ENCODE assay signal across 27 cellular contexts in the genomic region with DNA sequence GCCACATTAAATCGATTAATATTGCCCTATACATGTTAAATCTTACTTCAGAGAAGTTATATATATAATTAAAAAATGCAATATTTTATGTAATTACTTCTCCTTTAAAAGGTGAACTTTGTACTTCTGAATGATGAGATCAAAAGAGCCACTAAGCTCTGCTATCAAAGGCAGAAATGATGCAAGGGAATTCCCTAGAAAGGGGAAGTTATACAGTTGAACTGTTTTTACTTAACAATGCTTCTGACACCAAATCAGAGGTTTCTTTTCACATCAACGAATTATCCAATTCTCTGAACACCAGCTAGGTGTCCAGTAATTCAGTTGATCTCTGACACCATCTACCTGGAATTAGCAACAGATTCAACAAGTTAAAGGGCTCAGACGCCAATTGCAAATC.
"Had no signal": no experiment of that assay in that cellular context is flagged by ENCODE, and none has a peak within 500 bp of the region (broad histone marks: within the 10 kb centered on the region; RNA-seq: fewer than 3 reads in every experiment).

No MANE protein-coding gene starts in this region.

- H3K36me3 ChIP-seq: adrenal gland, neutrophil, ovary, prostate gland, spleen, upper lobe of left lung had no signal

- H3K27ac ChIP-seq: adrenal gland, neutrophil, ovary, prostate gland, spleen, upper lobe of left lung had no signal

- H3K4me3 ChIP-seq: adrenal gland, lung, ovary, prostate gland, spleen, upper lobe of left lung had no signal

- FAIRE-seq: astrocyte had no signal

- H3K9me3 ChIP-seq: adrenal gland, neutrophil, ovary, prostate gland, spleen, upper lobe of left lung had no signal

- DNase-seq: activated B cell treated with CpG ODN at 0.5 μM for 24 hours; activated CD4-positive, alpha-beta T cell treated with anti-CD3 and anti-CD28 coated beads for 36 hours; activated CD4-positive, alpha-beta T cell treated with anti-CD3 and anti-CD28 coated beads, Interleukin-2, amount 50 U/mL, for 4 hours; activated CD8-positive, alpha-beta memory T cell treated with anti-CD3 and anti-CD28 coated beads for 24 hours; activated CD8-positive, alpha-beta memory T cell treated with anti-CD3 and anti-CD28 coated beads, Interleukin-2, amount 50 U/mL, for 4 hours; activated naive CD4-positive, alpha-beta T cell; activated T-cell treated with anti-CD3 and anti-CD28 coated beads, Interleukin-2, amount 50 U/mL, for 24 hours; adrenal gland; central memory CD4-positive, alpha-beta T cell; dermis blood vessel endothelial cell; effector CD8-positive, alpha-beta T cell; erythroblast; foreskin fibroblast; immature natural killer cell; midbrain; ovary; spleen; stimulated activated CD4-positive, alpha-beta T cell treated with anti-CD3 and anti-CD28 coated beads, Interleukin-4, amount 100 ng/mL, for 1 hour; stimulated activated naive CD8-positive, alpha-beta T cell treated with anti-CD3 and anti-CD28 coated beads, Interleukin-15, Interleukin-2, amounts not matched to agents 100 U/mL and 50 U/mL, for 24 hours; T-helper 9 cell; upper lobe of left lung had no signal

- H3K4me1 ChIP-seq: adrenal gland, prostate gland, spleen had no signal

- ATAC-seq: activated CD4-positive, alpha-beta T cell treated with anti-CD3 and anti-CD28 coated beads for 36 hours; left lobe of liver; natural killer cell treated with Interleukin-12 subunit alpha and Interleukin-12 subunit beta and Interleukin-15 and Interleukin-18, amount 100 ng/mL, for 72 hours; stimulated activated naive CD8-positive, alpha-beta T cell treated with anti-CD3 and anti-CD28 coated beads, Interleukin-15, Interleukin-2, amounts not matched to agents 100 U/mL and 50 U/mL, for 24 hours had no signal

- H3K27me3 ChIP-seq: adrenal gland, neutrophil, ovary, upper lobe of left lung had no signal
